In the genomic region with DNA sequence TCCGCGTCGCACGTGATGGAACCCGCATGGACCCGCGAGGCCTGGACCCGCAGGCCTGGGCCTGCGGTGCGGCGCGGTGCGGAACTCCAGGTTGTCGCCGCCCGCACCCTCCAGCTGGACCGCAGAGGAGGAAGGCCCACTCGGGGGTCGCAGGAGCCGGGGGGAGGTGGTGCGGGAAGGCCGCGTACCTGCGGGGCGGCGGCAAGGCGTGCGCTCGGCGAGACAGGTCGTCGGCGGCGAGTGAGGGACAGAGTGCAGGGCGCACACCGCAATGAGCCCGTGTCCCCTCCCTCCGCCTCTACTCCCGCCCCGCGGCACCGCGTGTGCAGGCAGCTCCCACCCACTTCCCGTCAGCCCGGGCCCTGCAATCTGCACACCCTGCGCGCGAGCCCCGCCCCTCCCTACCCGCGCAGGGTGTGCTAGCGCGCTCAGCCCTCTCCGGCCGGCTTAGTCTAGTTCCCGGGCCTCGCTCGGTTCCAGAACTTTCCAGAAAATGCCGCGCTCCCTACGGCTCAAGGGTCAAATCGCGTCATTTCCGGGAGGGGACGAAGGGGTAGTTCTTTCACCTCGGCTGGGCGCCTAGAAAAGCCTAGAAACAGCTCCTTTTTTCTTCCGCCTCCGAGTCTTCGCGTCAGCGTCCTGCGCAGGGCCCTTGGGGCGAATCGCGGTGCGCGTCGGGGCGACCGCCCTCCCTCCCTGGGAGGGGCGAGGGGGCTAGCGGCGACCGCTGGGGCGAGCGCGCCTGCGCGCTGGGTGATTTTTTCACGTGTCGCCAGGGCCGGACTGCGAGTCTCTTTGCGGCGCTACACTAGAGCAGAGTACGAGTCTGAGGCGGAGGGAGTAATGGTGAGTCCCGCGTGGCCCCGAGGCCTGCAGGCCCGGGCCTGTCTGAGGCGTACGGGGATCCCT, we compare ENCODE assay signal across 8 cellular contexts. TPM values are rescaled to one million over a fixed set of nuclear protein-coding genes. Genes with fewer than 3 reads are reported as not detected.
DNase-seq lines count a peak whose midpoint lies in the region; ATAC-seq, FAIRE-seq and TF ChIP-seq lines count a peak whose summit lies in the region.

Gene HSPD1 (minus strand): TSS at position 247 of the 909 bp plus-strand sequence. CDS start 992 bp downstream, outside the sequence.
Gene HSPE1 (plus strand): TSS at position 786 of the 909 bp plus-strand sequence. CDS start 58 bp downstream, at position 844.

- peak within 1 kb of the TSS; percentile 96 to 100 for H3K4me3 Mint-ChIP-seq in activated T-cell treated with anti-CD3 and anti-CD28 coated beads, Interleukin-2, amount 50 U/mL, for 72 hours

- H3K4me1 ChIP-seq in esophagus muscularis mucosa = peaks cover 36 to 64% (median 51%) of the 10 kb centered on the region in 4 donors

- peak; percentile 79 for ATAC-seq in GM21786 (IDR thresholded peaks at IDR 0.05; ENCODE audit: unreplicated experiment)
- peak; percentile 85 to 87 for ATAC-seq in activated T-cell treated with anti-CD3 and anti-CD28 coated beads, Interleukin-2, amount 50 U/mL, for 72 hours (replicated peaks in 1 of 2)

- peak; percentile 85 for TF ChIP-seq EP300 in esophagus muscularis mucosa (IDR thresholded peaks at IDR 0.05)

- H3K27me3 ChIP-seq in esophagus muscularis mucosa = no peaks in the 10 kb centered on the region

- H3K27me3 Mint-ChIP-seq in activated T-cell treated with anti-CD3 and anti-CD28 coated beads, Interleukin-2, amount 50 U/mL, for 72 hours (ENCODE audit: low read depth) = no peaks in the 10 kb centered on the region

- no peaks in the 10 kb centered on the region for H3K9me3 ChIP-seq in KOPT-K1 (ENCODE audit: insufficient read depth, low read length, poor library complexity, severe bottlenecking)
- H3K9me3 ChIP-seq in esophagus muscularis mucosa = no peaks in the 10 kb centered on the region

- peak within 1 kb of the TSS; percentile 80 to 92 (median 90) for H3K4me3 ChIP-seq in esophagus muscularis mucosa

- H3K36me3 ChIP-seq in KOPT-K1 (ENCODE audit: insufficient read depth, low read length) (peaks cover 74% of the 10 kb centered on the region), esophagus muscularis mucosa (peaks cover 0 to 60% (median 39%) of the 10 kb centered on the region in 4 donors)

- peak in 2 of 3 experiments; percentile 22 to 42 for TF ChIP-seq CTCF in esophagus muscularis mucosa (IDR thresholded peaks at IDR 0.05)

- H3K27ac ChIP-seq in KOPT-K1 (ENCODE audit: low read depth, low read length, poor library complexity, severe bottlenecking) (peak within 1 kb of the TSS; percentile 92), esophagus muscularis mucosa (replicated peaks in 1 of 4) (peak within 1 kb of the TSS; percentile 95 to 99 (median 98))

- no peaks in the 10 kb centered on the region for H3K9me3 Mint-ChIP-seq in activated T-cell treated with anti-CD3 and anti-CD28 coated beads, Interleukin-2, amount 50 U/mL, for 72 hours

- intact Hi-C loops in esophagus muscularis mucosa (cut with DNase I) = loop anchor here (2.0 kb wide), 1 partner anchor 65 kb away; the partner anchor contains the start of gene SF3B1

- WGBS in esophagus muscularis mucosa = under 1% methylated on average over 22 of the region's 104 CpGs

- peaks cover 70% of the 10 kb centered on the region for H3K4me1 Mint-ChIP-seq in activated T-cell treated with anti-CD3 and anti-CD28 coated beads, Interleukin-2, amount 50 U/mL, for 72 hours (ENCODE audit: low read depth)

- H3K36me3 Mint-ChIP-seq in activated T-cell treated with anti-CD3 and anti-CD28 coated beads, Interleukin-2, amount 50 U/mL, for 72 hours (ENCODE audit: insufficient read depth in 2 of 2) = peaks cover 18 to 55% of the 10 kb centered on the region in 2 donors

- peak; percentile 96 for TF ChIP-seq POLR2A in esophagus muscularis mucosa (IDR thresholded peaks at IDR 0.05; ENCODE audit: low read depth)

- H3K27ac Mint-ChIP-seq in activated T-cell treated with anti-CD3 and anti-CD28 coated beads, Interleukin-2, amount 50 U/mL, for 72 hours = peak within 1 kb of the TSS; percentile 99

- peak; percentile 61 for FAIRE-seq in RCC 7860 (lab: Jason Lieb, UNC)

- peak; percentile 98 for DNase-seq in DMS79 (lab: John Stamatoyannopoulos, UW)
- peak; percentile 98 for DNase-seq in RCC 7860 (ENCODE audit: low spot score)
- peak; percentile 98 for DNase-seq in activated T-cell treated with anti-CD3 and anti-CD28 coated beads, Interleukin-2, amount 50 U/mL, for 72 hours
- peak; percentile 99 for DNase-seq in esophagus muscularis mucosa (ENCODE audit: extremely low spot score)
- peak; percentile 100 for DNase-seq in myocyte (ENCODE audit: low read depth)
- peak; percentile 97 to 98 for DNase-seq in stimulated activated CD8-positive, alpha-beta memory T cell treated with anti-CD3 and anti-CD28 coated beads, Interleukin-7, amount 100 ng/mL, for 48 hours (ENCODE audit: extremely low read depth in 1 of 2, low read depth in 1 of 2)

RNA-seq across cellular contexts. Expression of gene HSPD1, which starts in this region (rescaled TPM):
- 100 to 1,000 TPM; 635 to 720 TPM for total RNA-seq in activated T-cell treated with anti-CD3 and anti-CD28 coated beads, Interleukin-2, amount 50 U/mL, for 72 hours
- total RNA-seq in esophagus muscularis mucosa (100 to 1,000 TPM in 3 of 4 donors, 10 to 100 TPM in 1; 84.7 to 142 (median 115) TPM), myocyte (119 and 133 TPM in 2 replicates)
- polyA plus RNA-seq in myocyte (2012) = 74.9 TPM

RNA-seq across cellular contexts. Expression of gene HSPE1, which starts in this region (rescaled TPM):
- total RNA-seq in activated T-cell treated with anti-CD3 and anti-CD28 coated beads, Interleukin-2, amount 50 U/mL, for 72 hours = 10 to 100 TPM; 64.9 to 75.0 TPM
- total RNA-seq in esophagus muscularis mucosa (10 to 100 TPM; 46.7 to 93.4 (median 65.2) TPM), myocyte (99.7 and 130 TPM in 2 replicates)
- polyA plus RNA-seq in myocyte (2012) = 140 TPM

Comparison
In these comparisons a context has a peak if more than half of its experiments do, and no peak if none do; other contexts are left out.
1. Peak in every context shown above with its lines: DNase-seq, ATAC-seq, H3K4me3 ChIP-seq and H3K27ac ChIP-seq.